16 cellular contexts compared by ENCODE assay signal in genomic region chr1:241799414-241799813, GRCh38. TPM values are rescaled to one million over a fixed set of nuclear protein-coding genes. Genes with fewer than 3 reads are reported as not detected.
A peak's percentile ranks its signal among the peaks of the same experiment; 100 is the strongest.
DNase-seq lines count a peak whose midpoint lies in the region; ATAC-seq, FAIRE-seq and TF ChIP-seq lines count a peak whose summit lies in the region.
"Had no signal": no experiment of that assay in that cellular context is flagged by ENCODE, and none has a peak within 500 bp of the region (broad histone marks: within the 10 kb centered on the region; RNA-seq: fewer than 3 reads in every experiment).

No MANE protein-coding gene starts in this region.

- no peak for ATAC-seq in A549
- ATAC-seq in GM18520 (IDR thresholded peaks at IDR 0.05; ENCODE audit: unreplicated experiment): no peak
- ATAC-seq in HG02678 (IDR thresholded peaks at IDR 0.05; ENCODE audit: unreplicated experiment): no peak
- no peak for ATAC-seq in activated CD8-positive, alpha-beta T cell treated with anti-CD3 and anti-CD28 coated beads, Interleukin-2, amount 10 ng/mL, durations not matched to agents 7 days and 5 days

- H3K4me1 Mint-ChIP-seq in activated CD8-positive, alpha-beta T cell treated with anti-CD3 and anti-CD28 coated beads, Interleukin-2, amount 10 ng/mL, durations not matched to agents 7 days and 5 days (ENCODE audit: low read depth): no peaks in the 10 kb centered on the region
- H3K4me1 Mint-ChIP-seq: IgD-negative memory B cell had no signal

- in situ Hi-C loops in HAP-1 (cut with MboI; ENCODE audit: low sequenced_read_pairs): no loop called here

- POLR2A ChIA-PET in A549 (lab: Yijun Ruan, JAX): no interaction called here
- POLR2A ChIA-PET in activated CD8-positive, alpha-beta T cell treated with anti-CD3 and anti-CD28 coated beads, Interleukin-2, amount 10 ng/mL, durations not matched to agents 7 days and 5 days (lab: Charles Lee): no interaction called here

- no peak overlapping the region for H3K4me3 ChIP-seq in A549
- no peak overlapping the region for H3K4me3 ChIP-seq in HAP-1
- H3K4me3 ChIP-seq: PC-9, SJCRH30 had no signal

- no peak overlapping the region for H3K4me2 ChIP-seq in A549
- H3K4me2 ChIP-seq: PC-9 had no signal

- H3K4me3 Mint-ChIP-seq in activated CD8-positive, alpha-beta T cell treated with anti-CD3 and anti-CD28 coated beads, Interleukin-2, amount 10 ng/mL, durations not matched to agents 7 days and 5 days: no peak overlapping the region
- H3K4me3 Mint-ChIP-seq: IgD-negative memory B cell had no signal

- no peaks in the 10 kb centered on the region for H3K27me3 ChIP-seq in HAP-1 (ENCODE audit: low read depth)
- H3K27me3 ChIP-seq: SJCRH30 had no signal

- H3K36me3 Mint-ChIP-seq in activated CD8-positive, alpha-beta T cell treated with anti-CD3 and anti-CD28 coated beads, Interleukin-2, amount 10 ng/mL, durations not matched to agents 7 days and 5 days (ENCODE audit: low read depth): no peaks in the 10 kb centered on the region
- H3K36me3 Mint-ChIP-seq: IgD-negative memory B cell had no signal

- no peak for TF ChIP-seq POLR2A in A549 (IDR thresholded peaks at IDR 0.05; ENCODE audit: low read length)
- TF ChIP-seq POLR2A in GM12892 (IDR thresholded peaks at IDR 0.05; ENCODE audit: low read depth, low read length): no peak

- H3K9me3 Mint-ChIP-seq in activated CD8-positive, alpha-beta T cell treated with anti-CD3 and anti-CD28 coated beads, Interleukin-2, amount 10 ng/mL, durations not matched to agents 7 days and 5 days (ENCODE audit: insufficient read depth): no peaks in the 10 kb centered on the region

- peaks cover 2% of the 10 kb centered on the region for H3K27me3 Mint-ChIP-seq in activated CD8-positive, alpha-beta T cell treated with anti-CD3 and anti-CD28 coated beads, Interleukin-2, amount 10 ng/mL, durations not matched to agents 7 days and 5 days (ENCODE audit: low read depth)
- H3K27me3 Mint-ChIP-seq: IgD-negative memory B cell had no signal

- CTCF ChIA-PET in A549 (lab: Yijun Ruan, JAX): interaction anchor here (0.9 to 1.2 kb wide), 2 partner anchors 172 to 189 kb away, joined by 3 read pairs; no protein-coding TSS in a partner anchor
- CTCF ChIA-PET in activated CD8-positive, alpha-beta T cell treated with anti-CD3 and anti-CD28 coated beads, Interleukin-2, amount 10 ng/mL, durations not matched to agents 7 days and 5 days (lab: Charles Lee): interaction anchor here (1.3 to 1.5 kb wide), 2 partner anchors 17 to 188 kb away, joined by 3 read pairs; no protein-coding TSS in a partner anchor

- H3K9me3 ChIP-seq in A549 (no peaks in the 10 kb centered on the region), HAP-1 (no peaks in the 10 kb centered on the region)
- H3K9me3 ChIP-seq: SJCRH30 had no signal

- no peak for DNase-seq in A549 (ENCODE audit: low read depth in 1 of 2, low spot score in 1 of 2)
- no peak for DNase-seq in GM12892 (ENCODE audit: insufficient read length)
- peak; percentile 66 for DNase-seq in amniotic epithelial cell (ENCODE audit: low read depth)
- peak; percentile 34 for DNase-seq in fibroblast of peridontal ligament (ENCODE audit: extremely low read depth)
- no peak for DNase-seq in HAP-1 (ENCODE audit: low spot score in 2 of 2)
- no peak for DNase-seq in activated CD8-positive, alpha-beta T cell treated with anti-CD3 and anti-CD28 coated beads, Interleukin-2, amount 10 ng/mL, durations not matched to agents 7 days and 5 days
- DNase-seq: DMS 273 treated with DMSO at 0.1 percent for 48 hours, NCI-H1417 treated with DMSO at 0.1 percent for 48 hours, NCI-H1930, NCI-H748 treated with DMSO at 0.1 percent for 48 hours, PC-9, SJCRH30 had no signal

- FAIRE-seq in A549 (lab: Jason Lieb, UNC) (peak; percentile 43), GM12892 (lab: Jason Lieb, UNC) (peak; percentile 33)

- no peak overlapping the region for H3K27ac ChIP-seq in A549
- H3K27ac ChIP-seq: C4-2B, PC-9, SJCRH30 had no signal

- TF ChIP-seq EP300 in A549 (IDR thresholded peaks at IDR 0.05): no peak

- H3K4me1 ChIP-seq in A549 (no peaks in the 10 kb centered on the region), HAP-1 (no peaks in the 10 kb centered on the region)
- H3K4me1 ChIP-seq: SJCRH30 had no signal

- 51% methylated on average over 1 of the region's 1 CpG for WGBS in A549 (ENCODE audit: missing lambda C conversion rate)

- H3K27ac Mint-ChIP-seq in activated CD8-positive, alpha-beta T cell treated with anti-CD3 and anti-CD28 coated beads, Interleukin-2, amount 10 ng/mL, durations not matched to agents 7 days and 5 days: no peak overlapping the region
- H3K27ac Mint-ChIP-seq: IgD-negative memory B cell had no signal

- no peaks in the 10 kb centered on the region for H3K36me3 ChIP-seq in HAP-1 (replicated peaks)
- H3K36me3 ChIP-seq: SJCRH30 had no signal

- no peak for TF ChIP-seq CTCF in A549 (IDR thresholded peaks at IDR 0.05)

- TF ChIP-seq RAD21 in A549 (conservative IDR thresholded peaks at IDR 0.05 in 1 of 2, IDR thresholded peaks at IDR 0.05 in 1 of 2): no peak

TF ChIP-seq in A549, 52 proteins besides CTCF, POLR2A, EP300 and RAD21:
- TF ChIP-seq CEBPB (IDR thresholded peaks at IDR 0.05): peak; percentile 35 to 68; a peak in 3 of 4 replicates
- TF ChIP-seq HMGXB4 (CRISPR knock-in tag; IDR thresholded peaks at IDR 0.05; ENCODE audit: borderline replicate concordance): no peak
- no peak for TF ChIP-seq RARB (CRISPR knock-in tag; IDR thresholded peaks at IDR 0.05)

RNA-seq across cellular contexts. Expression of gene EXO1, which starts 48.6 kb away (rescaled TPM):
- 22.1 and 33.1 TPM in 2 replicates for polyA plus RNA-seq in A549 (2011; rRNA removed)
- polyA plus RNA-seq in A549 (2012; cell fraction: cytosol; rRNA removed): 12.0 and 12.1 TPM in 2 replicates
- 9.9 and 13.2 TPM in 2 replicates for polyA plus RNA-seq in A549 (2012; cell fraction: nucleus; rRNA removed)
- 19.7 to 25.9 TPM (median 23.0 TPM) in 3 replicates for polyA plus RNA-seq in A549 (2017; fragmentation: RNase III; extraction: RNeasy Plus Mini Kit Qiagen cat#74134 plus additional on column Dnase treatment)
- 20.1 and 21.5 TPM in 2 replicates for polyA minus RNA-seq in A549 (2011; rRNA and poly(A)+ RNA removed)
- polyA plus RNA-seq in GM12892 (2012; ENCODE audit: missing spikeins): 20.5 TPM
- 10 to 100 TPM; 48.2 to 50.0 TPM for total RNA-seq in activated CD8-positive, alpha-beta T cell treated with anti-CD3 and anti-CD28 coated beads, Interleukin-2, amount 10 ng/mL, durations not matched to agents 7 days and 5 days

Comparison
In these comparisons a context has a peak if more than half of its experiments do, and no peak if none do; other contexts are left out.
1. DNase-seq: peak in amniotic epithelial cell (single experiment) and fibroblast of peridontal ligament (single experiment); none in A549 (0 of 2), GM12892 (single experiment), HAP-1 (0 of 2) and activated CD8-positive, alpha-beta T cell treated with anti-CD3 and anti-CD28 coated beads, Interleukin-2, amount 10 ng/mL, durations not matched to agents 7 days and 5 days (single experiment).